In genomic region chr1:183618202-183618601, GRCh38 we compare ENCODE assay signal across 5 cellular contexts. TPM values are rescaled to one million over a fixed set of nuclear protein-coding genes. Genes with fewer than 3 reads are reported as not detected.
"Had no signal": no experiment of that assay in that cellular context is flagged by ENCODE, and none has a peak within 500 bp of the region (broad histone marks: within the 10 kb centered on the region; RNA-seq: fewer than 3 reads in every experiment).

No MANE protein-coding gene starts in this region.

RNA-seq across cellular contexts. Expression of gene APOBEC4, which starts 34.9 kb away (rescaled TPM):
- total RNA-seq: HepG2, HT-29, HT1080, IMR-90 had no signal
- polyA plus RNA-seq: HepG2, IgD-negative memory B cell, IMR-90 had no signal
